ENCODE assay signal across 1 cellular context in the genomic region with DNA sequence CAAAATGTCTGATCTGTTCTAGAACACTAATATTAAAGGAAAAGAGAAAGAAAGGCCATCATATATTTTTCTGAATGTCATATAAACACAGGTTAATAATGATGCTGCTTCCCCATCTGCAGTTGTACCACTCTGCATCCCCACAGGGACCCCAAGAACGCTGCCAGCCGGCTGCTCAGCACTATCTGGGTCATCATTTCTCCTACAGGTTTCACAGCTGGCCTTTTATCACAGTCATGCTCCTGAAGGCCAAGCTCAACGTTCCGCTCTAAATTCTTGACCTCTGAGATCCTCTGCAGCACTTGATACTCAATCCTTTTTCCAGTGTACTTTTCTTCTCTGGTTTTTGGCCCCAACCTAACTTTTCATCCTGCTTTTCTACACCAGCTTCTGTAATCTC.
TF ChIP-seq lines count a peak whose summit lies in the region.

No MANE protein-coding gene starts in this region.

TF ChIP-seq in GM12878, 131 proteins besides CTCF, POLR2A, EP300 and RAD21:
- TF ChIP-seq, protein P1, sequence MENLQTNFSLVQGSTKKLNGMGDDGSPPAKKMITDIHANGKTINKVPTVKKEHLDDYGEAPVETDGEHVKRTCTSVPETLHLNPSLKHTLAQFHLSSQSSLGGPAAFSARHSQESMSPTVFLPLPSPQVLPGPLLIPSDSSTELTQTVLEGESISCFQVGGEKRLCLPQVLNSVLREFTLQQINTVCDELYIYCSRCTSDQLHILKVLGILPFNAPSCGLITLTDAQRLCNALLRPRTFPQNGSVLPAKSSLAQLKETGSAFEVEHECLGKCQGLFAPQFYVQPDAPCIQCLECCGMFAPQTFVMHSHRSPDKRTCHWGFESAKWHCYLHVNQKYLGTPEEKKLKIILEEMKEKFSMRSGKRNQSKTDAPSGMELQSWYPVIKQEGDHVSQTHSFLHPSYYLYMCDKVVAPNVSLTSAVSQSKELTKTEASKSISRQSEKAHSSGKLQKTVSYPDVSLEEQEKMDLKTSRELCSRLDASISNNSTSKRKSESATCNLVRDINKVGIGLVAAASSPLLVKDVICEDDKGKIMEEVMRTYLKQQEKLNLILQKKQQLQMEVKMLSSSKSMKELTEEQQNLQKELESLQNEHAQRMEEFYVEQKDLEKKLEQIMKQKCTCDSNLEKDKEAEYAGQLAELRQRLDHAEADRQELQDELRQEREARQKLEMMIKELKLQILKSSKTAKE (IDR thresholded peaks at IDR 0.05; ENCODE audit: low read depth, poor library complexity, severe bottlenecking) = peak; percentile 18
- no peak for TF ChIP-seq ATF3 (IDR thresholded peaks at IDR 0.05; ENCODE audit: borderline replicate concordance, extremely low read depth, low read depth, low read length)
- 0 out of 2 replicates have a peak, but pooled peaks have one; percentile 48 for TF ChIP-seq WRNIP1 (IDR thresholded peaks at IDR 0.05; ENCODE audit: borderline replicate concordance, low read depth, low read length)
- TF ChIP-seq CBFB (IDR thresholded peaks at IDR 0.05; ENCODE audit: low read depth) = no peak
- TF ChIP-seq NRF1 (conservative IDR thresholded peaks at IDR 0.05; ENCODE audit: low read depth, low read length) = no peak
